1 cellular context compared by ENCODE assay signal in the genomic region with DNA sequence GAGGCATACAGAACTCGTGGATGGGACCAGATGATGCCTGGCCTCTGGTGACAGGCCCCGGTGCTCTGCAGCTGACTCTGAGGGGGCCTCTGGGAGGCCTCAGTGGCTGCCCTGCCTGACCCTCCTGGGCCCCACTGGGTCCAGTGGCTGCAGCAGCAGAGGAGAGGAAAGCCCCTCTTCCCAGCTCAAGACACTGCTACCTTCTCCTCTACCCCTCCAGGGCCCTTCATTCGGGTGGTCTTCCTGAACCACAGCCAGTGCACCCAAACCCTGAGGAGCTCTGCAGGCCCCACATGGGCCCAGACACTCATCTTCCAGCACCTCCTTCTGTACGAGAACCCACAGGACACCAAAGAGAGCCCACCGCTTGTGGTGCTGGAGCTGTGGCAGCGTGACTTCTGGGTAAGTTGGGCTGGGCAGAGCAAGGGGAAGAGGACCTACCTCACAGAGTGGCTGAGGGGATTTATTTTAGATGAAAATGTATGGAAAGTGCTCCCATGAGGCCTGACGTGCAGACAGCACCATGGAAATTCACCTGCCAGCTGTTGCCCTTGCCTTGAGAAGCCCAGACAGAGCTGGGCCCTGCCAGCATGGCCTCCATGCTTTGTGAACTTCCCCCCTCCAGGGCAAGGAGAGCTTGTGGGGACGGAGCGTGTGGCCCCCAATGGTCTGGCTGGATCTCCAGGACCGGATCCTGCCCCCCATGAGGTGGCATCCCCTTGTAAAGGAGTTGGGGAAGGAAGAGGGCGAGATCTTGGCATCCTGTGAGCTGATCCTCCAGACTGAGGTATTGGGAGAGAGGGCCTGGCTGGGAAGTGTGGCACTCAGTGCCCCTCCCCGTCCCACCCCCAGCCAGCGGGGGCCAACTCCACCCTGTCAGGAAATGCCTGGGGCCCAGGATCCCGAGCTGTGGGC.
TF ChIP-seq lines count a peak whose summit lies in the region.

No MANE protein-coding gene starts in this region.

TF ChIP-seq in HepG2, 621 proteins besides CTCF, POLR2A, EP300 and RAD21:
- no peak for TF ChIP-seq ADNP (CRISPR knock-in tag; IDR thresholded peaks at IDR 0.05)
- TF ChIP-seq, protein P1, sequence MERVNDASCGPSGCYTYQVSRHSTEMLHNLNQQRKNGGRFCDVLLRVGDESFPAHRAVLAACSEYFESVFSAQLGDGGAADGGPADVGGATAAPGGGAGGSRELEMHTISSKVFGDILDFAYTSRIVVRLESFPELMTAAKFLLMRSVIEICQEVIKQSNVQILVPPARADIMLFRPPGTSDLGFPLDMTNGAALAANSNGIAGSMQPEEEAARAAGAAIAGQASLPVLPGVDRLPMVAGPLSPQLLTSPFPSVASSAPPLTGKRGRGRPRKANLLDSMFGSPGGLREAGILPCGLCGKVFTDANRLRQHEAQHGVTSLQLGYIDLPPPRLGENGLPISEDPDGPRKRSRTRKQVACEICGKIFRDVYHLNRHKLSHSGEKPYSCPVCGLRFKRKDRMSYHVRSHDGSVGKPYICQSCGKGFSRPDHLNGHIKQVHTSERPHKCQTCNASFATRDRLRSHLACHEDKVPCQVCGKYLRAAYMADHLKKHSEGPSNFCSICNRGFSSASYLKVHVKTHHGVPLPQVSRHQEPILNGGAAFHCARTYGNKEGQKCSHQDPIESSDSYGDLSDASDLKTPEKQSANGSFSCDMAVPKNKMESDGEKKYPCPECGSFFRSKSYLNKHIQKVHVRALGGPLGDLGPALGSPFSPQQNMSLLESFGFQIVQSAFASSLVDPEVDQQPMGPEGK (CRISPR knock-in tag; IDR thresholded peaks at IDR 0.05) = peak; percentile 62
TF ChIP-seq in HepG2: peak in this region for 1.
